In genomic region chr1:84101204-84101603, GRCh38 we compare ENCODE assay signal across 16 cellular contexts. TPM values are rescaled to one million over a fixed set of nuclear protein-coding genes. Genes with fewer than 3 reads are reported as not detected.
DNase-seq lines count a peak whose midpoint lies in the region; ATAC-seq and TF ChIP-seq lines count a peak whose summit lies in the region.
"Had no signal": no experiment of that assay in that cellular context is flagged by ENCODE, and none has a peak within 500 bp of the region (broad histone marks: within the 10 kb centered on the region; RNA-seq: fewer than 3 reads in every experiment).

No MANE protein-coding gene starts in this region.

- peak; percentile 6 for ATAC-seq in foreskin keratinocyte
- ATAC-seq in activated T-cell treated with anti-CD3 and anti-CD28 coated beads, Interleukin-2, amount 50 U/mL, for 4 hours = no peak
- ATAC-seq in GM18870 (IDR thresholded peaks at IDR 0.05; ENCODE audit: unreplicated experiment) = no peak
- ATAC-seq: GM23338 had no signal

- no peaks in the 10 kb centered on the region for H3K4me1 ChIP-seq in CD8-positive, alpha-beta memory T cell (ENCODE audit: insufficient read depth, low read length)
- peaks cover 25% of the 10 kb centered on the region for H3K4me1 ChIP-seq in foreskin keratinocyte
- peaks cover 18% of the 10 kb centered on the region for H3K4me1 ChIP-seq in SJCRH30

- H3K27me3 ChIP-seq in CD8-positive, alpha-beta memory T cell (ENCODE audit: insufficient read depth, low read length, poor library complexity, severe bottlenecking) = no peaks in the 10 kb centered on the region
- H3K27me3 ChIP-seq in foreskin keratinocyte = no peaks in the 10 kb centered on the region
- H3K27me3 ChIP-seq in SJCRH30 = no peaks in the 10 kb centered on the region
- H3K27me3 ChIP-seq: BLaER1 treated with 17β-estradiol and CSF1 and Interleukin-3, amounts not matched to agents 10 nM and 100 nM had no signal

- H3K27ac Mint-ChIP-seq in CD8-positive, alpha-beta memory T cell = no peak overlapping the region
- peak overlapping the region; percentile 11 for H3K27ac Mint-ChIP-seq in mesothelial cell of epicardium
- H3K27ac Mint-ChIP-seq: GM23338 had no signal

- H3K27me3 Mint-ChIP-seq in CD8-positive, alpha-beta memory T cell = no peaks in the 10 kb centered on the region
- no peaks in the 10 kb centered on the region for H3K27me3 Mint-ChIP-seq in mesothelial cell of epicardium (ENCODE audit: low read depth)
- no peaks in the 10 kb centered on the region for H3K27me3 Mint-ChIP-seq in activated T-cell treated with anti-CD3 and anti-CD28 coated beads, Interleukin-2, amount 50 U/mL, for 4 hours (ENCODE audit: low read depth)

- POLR2A ChIA-PET in CD8-positive, alpha-beta memory T cell (lab: Charles Lee) = no interaction called here

- no peaks in the 10 kb centered on the region for H3K9me3 ChIP-seq in CD8-positive, alpha-beta memory T cell (ENCODE audit: low read length)
- H3K9me3 ChIP-seq in SJCRH30 (replicated peaks) = no peaks in the 10 kb centered on the region
- H3K9me3 ChIP-seq: BLaER1 treated with 17β-estradiol and CSF1 and Interleukin-3, amounts not matched to agents 10 nM and 100 nM had no signal

- no peak overlapping the region for H3K4me3 ChIP-seq in CD8-positive, alpha-beta memory T cell (ENCODE audit: low read length)
- H3K4me3 ChIP-seq in SJCRH30 = no peak overlapping the region
- H3K4me3 ChIP-seq: BLaER1 treated with 17β-estradiol and CSF1 and Interleukin-3, amounts not matched to agents 10 nM and 100 nM; GM23338 had no signal

- H3K36me3 Mint-ChIP-seq in CD8-positive, alpha-beta memory T cell = peaks cover under 1 to 8% (median 1%) of the 10 kb centered on the region in 3 donors
- peaks cover 19% of the 10 kb centered on the region for H3K36me3 Mint-ChIP-seq in mesothelial cell of epicardium
- peaks cover 1% of the 10 kb centered on the region for H3K36me3 Mint-ChIP-seq in activated T-cell treated with anti-CD3 and anti-CD28 coated beads, Interleukin-2, amount 50 U/mL, for 4 hours (ENCODE audit: insufficient read depth)
- H3K36me3 Mint-ChIP-seq: CD4-positive, CD25-positive, alpha-beta regulatory T cell had no signal

- H3K9me3 Mint-ChIP-seq in CD8-positive, alpha-beta memory T cell = no peaks in the 10 kb centered on the region
- H3K9me3 Mint-ChIP-seq in mesothelial cell of epicardium = peaks cover 28% of the 10 kb centered on the region
- H3K9me3 Mint-ChIP-seq in activated T-cell treated with anti-CD3 and anti-CD28 coated beads, Interleukin-2, amount 50 U/mL, for 4 hours = no peaks in the 10 kb centered on the region
- H3K9me3 Mint-ChIP-seq: GM23338 had no signal

- TF ChIP-seq CTCF in foreskin keratinocyte (conservative IDR thresholded peaks at IDR 0.05) = no peak
- no peak for TF ChIP-seq CTCF in mesothelial cell of epicardium (IDR thresholded peaks at IDR 0.05; ENCODE audit: unreplicated experiment)

- no peaks in the 10 kb centered on the region for H3K36me3 ChIP-seq in CD8-positive, alpha-beta memory T cell (ENCODE audit: insufficient read depth, low read length)
- H3K36me3 ChIP-seq in SJCRH30 = 0 out of 2 replicates have a peak, but pooled peaks cover 8% of the 10 kb centered on the region
- H3K36me3 ChIP-seq: BLaER1 treated with 17β-estradiol and CSF1 and Interleukin-3, amounts not matched to agents 10 nM and 100 nM had no signal

- CTCF ChIA-PET in CD8-positive, alpha-beta memory T cell (lab: Charles Lee) = interaction anchor here (1.3 kb wide), 1 partner anchor 22 kb away, joined by 3 read pairs; no protein-coding TSS in a partner anchor

- no peak for DNase-seq in CD8-positive, alpha-beta memory T cell
- DNase-seq in OCI-M1 (lab: John Stamatoyannopoulos, UW) (peak; percentile 58), foreskin keratinocyte (peak in 1 of 2 donors; percentile 54), mesothelial cell of epicardium (ENCODE audit: low spot score in 2 of 2, unreplicated experiment in 2 of 2) (no peak), SJCRH30 (no peak), COLO829 (ENCODE audit: low spot score) (no peak)
- no peak for DNase-seq in activated T-cell treated with anti-CD3 and anti-CD28 coated beads, Interleukin-2, amount 50 U/mL, for 4 hours
- DNase-seq: 8988T; ACHN; CD4-positive, CD25-positive, alpha-beta regulatory T cell; GF-D8; H9; IMR-90 had no signal

- H3K4me3 Mint-ChIP-seq in CD8-positive, alpha-beta memory T cell = no peak overlapping the region
- H3K4me3 Mint-ChIP-seq in mesothelial cell of epicardium = no peak overlapping the region
- no peak overlapping the region for H3K4me3 Mint-ChIP-seq in activated T-cell treated with anti-CD3 and anti-CD28 coated beads, Interleukin-2, amount 50 U/mL, for 4 hours
- H3K4me3 Mint-ChIP-seq: CD4-positive, CD25-positive, alpha-beta regulatory T cell; GM23338; H9 had no signal

- H3K27ac ChIP-seq in CD8-positive, alpha-beta memory T cell (ENCODE audit: low read depth, low read length) = peak overlapping the region; percentile 12
- no peak overlapping the region for H3K27ac ChIP-seq in foreskin keratinocyte
- no peak overlapping the region for H3K27ac ChIP-seq in SJCRH30
- H3K27ac ChIP-seq: BLaER1 treated with 17β-estradiol and CSF1 and Interleukin-3, amounts not matched to agents 10 nM and 100 nM had no signal

- no peaks in the 10 kb centered on the region for H3K4me1 Mint-ChIP-seq in CD8-positive, alpha-beta memory T cell
- H3K4me1 Mint-ChIP-seq in mesothelial cell of epicardium = peaks cover 14% of the 10 kb centered on the region
- H3K4me1 Mint-ChIP-seq in activated T-cell treated with anti-CD3 and anti-CD28 coated beads, Interleukin-2, amount 50 U/mL, for 4 hours (ENCODE audit: low read depth) = peaks cover 4% of the 10 kb centered on the region
- H3K4me1 Mint-ChIP-seq: CD4-positive, CD25-positive, alpha-beta regulatory T cell had no signal

RNA-seq across cellular contexts. Expression of gene PRKACB, which starts 42.9 kb away (rescaled TPM):
- total RNA-seq in CD8-positive, alpha-beta memory T cell = 10 to 100 TPM; 47.7 to 54.6 TPM
- 97.5 TPM for polyA plus RNA-seq in CD8-positive, alpha-beta memory T cell
- 12.8 and 14.2 TPM in 2 replicates for total RNA-seq in foreskin keratinocyte
- 5.1 and 5.6 TPM in 2 replicates for polyA plus RNA-seq in foreskin keratinocyte
- 37.8 to 40.1 TPM (median 38.5 TPM) in 3 replicates for total RNA-seq in mesothelial cell of epicardium
- total RNA-seq in activated T-cell treated with anti-CD3 and anti-CD28 coated beads, Interleukin-2, amount 50 U/mL, for 4 hours = 10 to 100 TPM; 14.6 to 17.4 (median 15.0) TPM
- total RNA-seq in SJCRH30 (2014; rRNA removed; shearing (Covaris generic)) = 29.1 and 31.0 TPM in 2 replicates
